1 cellular context compared by ENCODE assay signal in genomic region chr2:38215993-38216392, GRCh38.
A peak's percentile ranks its signal among the peaks of the same experiment; 100 is the strongest.
TF ChIP-seq lines count a peak whose summit lies in the region.

No MANE protein-coding gene starts in this region.

TF ChIP-seq in IMR-90, 13 proteins besides CTCF, POLR2A, EP300 and RAD21 (continued from another document):
- TF ChIP-seq, protein P1, sequence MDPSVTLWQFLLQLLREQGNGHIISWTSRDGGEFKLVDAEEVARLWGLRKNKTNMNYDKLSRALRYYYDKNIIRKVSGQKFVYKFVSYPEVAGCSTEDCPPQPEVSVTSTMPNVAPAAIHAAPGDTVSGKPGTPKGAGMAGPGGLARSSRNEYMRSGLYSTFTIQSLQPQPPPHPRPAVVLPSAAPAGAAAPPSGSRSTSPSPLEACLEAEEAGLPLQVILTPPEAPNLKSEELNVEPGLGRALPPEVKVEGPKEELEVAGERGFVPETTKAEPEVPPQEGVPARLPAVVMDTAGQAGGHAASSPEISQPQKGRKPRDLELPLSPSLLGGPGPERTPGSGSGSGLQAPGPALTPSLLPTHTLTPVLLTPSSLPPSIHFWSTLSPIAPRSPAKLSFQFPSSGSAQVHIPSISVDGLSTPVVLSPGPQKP (IDR thresholded peaks at IDR 0.05; ENCODE audit: borderline replicate concordance, low read depth, low read length), result no peak
- no peak for TF ChIP-seq MXI1 (IDR thresholded peaks at IDR 0.05; ENCODE audit: borderline replicate concordance, low read depth, low read length)
- peak; percentile 66 for TF ChIP-seq MAFK (IDR thresholded peaks at IDR 0.05; ENCODE audit: low read depth, low read length)
- no peak for TF ChIP-seq RCOR1 (IDR thresholded peaks at IDR 0.05; ENCODE audit: insufficient replicate concordance, low read length)
- TF ChIP-seq RFX5 (IDR thresholded peaks at IDR 0.05; ENCODE audit: low read depth, low read length), result no peak
- TF ChIP-seq USF2 (IDR thresholded peaks at IDR 0.05; ENCODE audit: low read depth, low read length), result no peak
- TF ChIP-seq MAZ (IDR thresholded peaks at IDR 0.05; ENCODE audit: borderline replicate concordance, low read depth, low read length), result no peak
- no peak for TF ChIP-seq CHD1 (IDR thresholded peaks at IDR 0.05; ENCODE audit: low read depth, low read length)
- TF ChIP-seq BHLHE40 (IDR thresholded peaks at IDR 0.05; ENCODE audit: low read depth, low read length), result no peak
